Comparison of ENCODE assay signal across 18 cellular contexts in the genomic region with DNA sequence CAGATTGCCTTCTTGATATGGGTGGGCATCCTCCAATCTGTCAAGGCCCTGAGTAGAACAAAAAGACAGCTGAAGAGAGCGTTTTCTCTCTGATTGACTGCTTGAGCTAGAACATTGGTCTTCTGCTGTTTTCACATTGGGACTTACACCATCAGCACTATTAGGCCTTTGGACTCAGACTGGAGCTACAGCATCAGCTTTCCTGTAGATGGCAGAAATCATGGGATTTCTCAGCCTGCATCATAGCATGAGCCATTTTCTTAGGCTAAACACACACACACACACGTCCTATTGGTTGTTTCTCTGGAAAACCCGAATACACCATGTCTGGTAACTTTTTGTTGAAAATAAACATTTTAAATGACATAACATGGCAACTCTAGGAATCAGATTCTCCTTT.
"Had no signal": no experiment of that assay in that cellular context is flagged by ENCODE, and none has a peak within 500 bp of the region (broad histone marks: within the 10 kb centered on the region; RNA-seq: fewer than 3 reads in every experiment).

No MANE protein-coding gene starts in this region.

- H3K79me2 ChIP-seq: parathyroid adenoma had no signal

- H3K9me3 ChIP-seq: neutrophil, upper lobe of right lung had no signal

- H3K9ac ChIP-seq: parathyroid adenoma had no signal

- H3K27me3 ChIP-seq: neutrophil, upper lobe of right lung had no signal

- H2AFZ ChIP-seq: parathyroid adenoma had no signal

- H3K4me1 ChIP-seq: lower lobe of right lung, parathyroid adenoma, upper lobe of right lung had no signal

- ATAC-seq: activated T-cell treated with anti-CD3 and anti-CD28 coated beads, Interleukin-2, amount 50 U/mL, for 4 hours; lower lobe of right lung; natural killer cell; sciatic nerve; stimulated activated naive CD8-positive, alpha-beta T cell treated with anti-CD3 and anti-CD28 coated beads, Interleukin-15, amount 100 ng/mL, for 72 hours; T-cell; upper lobe of right lung had no signal

- H3K4me3 ChIP-seq: coronary artery, lower lobe of right lung, smooth muscle cell, upper lobe of right lung had no signal

- H3K4me2 ChIP-seq: smooth muscle cell had no signal

- H3K36me3 ChIP-seq: lower lobe of right lung, neutrophil, upper lobe of right lung had no signal

- DNase-seq: activated CD4-positive, alpha-beta T cell treated with anti-CD3 and anti-CD28 coated beads, Interleukin-2, amount 10 ng/mL, durations not matched to agents 7 days and 5 days; activated CD4-positive, CD25-positive, alpha-beta regulatory T cell; activated CD8-positive, alpha-beta memory T cell treated with anti-CD3 and anti-CD28 coated beads, Interleukin-2, amount 50 U/mL, for 4 hours; activated naive CD4-positive, alpha-beta T cell treated with anti-CD3 and anti-CD28 coated beads for 36 hours; activated T-cell treated with anti-CD3 and anti-CD28 coated beads, Interleukin-2, amount 50 U/mL, for 4 hours; anterior cingulate cortex; central memory CD4-positive, alpha-beta T cell; lower lobe of right lung; natural killer cell; stimulated activated CD4-positive, alpha-beta T cell treated with anti-CD3 and anti-CD28 coated beads, Interleukin-4, amount 100 ng/mL, for 1 hour; stimulated activated naive CD8-positive, alpha-beta T cell treated with anti-CD3 and anti-CD28 coated beads, Interleukin-15, amount 100 ng/mL, for 72 hours; T-cell; upper lobe of right lung had no signal

- H3K27ac ChIP-seq: coronary artery, lower lobe of right lung, neutrophil, parathyroid adenoma, upper lobe of right lung had no signal
